In genomic region chr13:33446821-33447481, GRCh38 we compare ENCODE assay signal across 14 cellular contexts.
A peak's percentile ranks its signal among the peaks of the same experiment; 100 is the strongest.
DNase-seq lines count a peak whose midpoint lies in the region; ATAC-seq and TF ChIP-seq lines count a peak whose summit lies in the region.
"Had no signal": no experiment of that assay in that cellular context is flagged by ENCODE, and none has a peak within 500 bp of the region (broad histone marks: within the 10 kb centered on the region; RNA-seq: fewer than 3 reads in every experiment).

No MANE protein-coding gene starts in this region.

- H2AFZ ChIP-seq in mammary epithelial cell (ENCODE audit: low read depth, low read length): peak overlapping the region; percentile 37
- H2AFZ ChIP-seq: neural progenitor cell had no signal

- dilution Hi-C loops in mammary epithelial cell (cut with HindIII; ENCODE audit: low sequenced_read_pairs): no loop called here

- H3K9me3 ChIP-seq in mammary epithelial cell (replicated peaks; ENCODE audit: insufficient read depth, low read length) (no peaks in the 10 kb centered on the region), Peyer's patch (no peaks in the 10 kb centered on the region)
- H3K9me3 ChIP-seq in CD8-positive, alpha-beta T cell (ENCODE audit: low read length): no peaks in the 10 kb centered on the region

- H3K27me3 ChIP-seq in mammary epithelial cell (ENCODE audit: insufficient read depth, low read length) (no peaks in the 10 kb centered on the region), Peyer's patch (no peaks in the 10 kb centered on the region)
- no peaks in the 10 kb centered on the region for H3K27me3 ChIP-seq in CD8-positive, alpha-beta T cell (ENCODE audit: insufficient read depth, low read length)
- H3K27me3 ChIP-seq: neural progenitor cell had no signal

- POLR2A ChIA-PET in MCF 10A (lab: Yijun Ruan, JAX): interaction anchor here (0.7 kb wide), 1 partner anchor 72 kb away, joined by 3 read pairs; no protein-coding TSS in a partner anchor
- POLR2A ChIA-PET in CD8-positive, alpha-beta T cell (lab: Charles Lee): no interaction called here

- no peaks in the 10 kb centered on the region for H3K79me2 ChIP-seq in mammary epithelial cell (ENCODE audit: insufficient read depth, low read length)

- peak; percentile 20 to 95 for DNase-seq in T47D (ENCODE audit: low read depth in 1 of 2, low spot score in 1 of 2)
- DNase-seq in MCF 10A (ENCODE audit: unreplicated experiment): no peak
- DNase-seq in mammary epithelial cell: peak; percentile 62
- no peak for DNase-seq in left colon
- no peak for DNase-seq in CD8-positive, alpha-beta T cell
- DNase-seq in Peyer's patch: no peak
- DNase-seq in globus pallidus (ENCODE audit: low spot score): no peak
- DNase-seq: activated CD4-positive, alpha-beta T cell treated with anti-CD3 and anti-CD28 coated beads for 48 hours; activated T-cell treated with anti-CD3 and anti-CD28 coated beads, Interleukin-2, amount 50 U/mL, for 24 hours; erythroblast; NCI-H1092 had no signal

- H3K27me3 Mint-ChIP-seq in MCF 10A (ENCODE audit: insufficient read depth, unreplicated experiment): no peaks in the 10 kb centered on the region
- H3K27me3 Mint-ChIP-seq in CD8-positive, alpha-beta T cell (ENCODE audit: low read depth): peaks cover 2% of the 10 kb centered on the region

- no peak overlapping the region for H3K4me3 ChIP-seq in mammary epithelial cell (replicated peaks in 1 of 3; ENCODE audit: insufficient read depth in 1 of 3, low read depth in 2 of 3, low read length in 3 of 3)
- no peak overlapping the region for H3K4me3 ChIP-seq in CD8-positive, alpha-beta T cell (ENCODE audit: low read depth, low read length)
- H3K4me3 ChIP-seq in Peyer's patch: no peak overlapping the region
- H3K4me3 ChIP-seq: neural progenitor cell had no signal

- TF ChIP-seq CTCF in MCF 10A (IDR thresholded peaks at IDR 0.05; ENCODE audit: unreplicated experiment) (no peak), mammary epithelial cell (conservative IDR thresholded peaks at IDR 0.05 in 1 of 2, IDR thresholded peaks at IDR 0.05 in 1 of 2; ENCODE audit: extremely low read depth in 1 of 2, insufficient read depth in 1 of 2, low read depth in 1 of 2, low read length in 2 of 2) (no peak), Peyer's patch (IDR thresholded peaks at IDR 0.05) (no peak)
- TF ChIP-seq CTCF in CD8-positive, alpha-beta T cell (IDR thresholded peaks at IDR 0.05): no peak

- CTCF ChIA-PET in MCF 10A (lab: Yijun Ruan, JAX): no interaction called here
- CTCF ChIA-PET in mammary epithelial cell (lab: Charles Lee; ENCODE audit: low non-redundant PET): no interaction called here
- CTCF ChIA-PET in CD8-positive, alpha-beta T cell (lab: Charles Lee): no interaction called here

- H3K4me3 Mint-ChIP-seq in MCF 10A (ENCODE audit: unreplicated experiment): no peak overlapping the region
- no peak overlapping the region for H3K4me3 Mint-ChIP-seq in CD8-positive, alpha-beta T cell
- H3K4me3 Mint-ChIP-seq: activated T-cell treated with anti-CD3 and anti-CD28 coated beads, Interleukin-2, amount 50 U/mL, for 24 hours; neural progenitor cell; stimulated activated effector memory CD8-positive, alpha-beta T cell treated with anti-CD3 and anti-CD28 coated beads, Interleukin-12 subunit alpha, Interleukin-12 subunit beta, amount 100 ng/mL, for 72 hours had no signal

- H3K27ac ChIP-seq in mammary epithelial cell (ENCODE audit: insufficient read depth, low read depth, low read length) (no peak overlapping the region), Peyer's patch (no peak overlapping the region)
- no peak overlapping the region for H3K27ac ChIP-seq in CD8-positive, alpha-beta T cell (ENCODE audit: low read depth, low read length)
- H3K27ac ChIP-seq: neural progenitor cell had no signal

- H3K4me2 ChIP-seq in mammary epithelial cell (ENCODE audit: insufficient read depth, low read depth, low read length): peak overlapping the region; percentile 53
- H3K4me2 ChIP-seq: neural progenitor cell had no signal

- H3K4me1 Mint-ChIP-seq in MCF 10A (ENCODE audit: insufficient read depth, unreplicated experiment): peaks cover 5% of the 10 kb centered on the region
- H3K4me1 Mint-ChIP-seq in CD8-positive, alpha-beta T cell (ENCODE audit: low read depth): no peaks in the 10 kb centered on the region
- H3K4me1 Mint-ChIP-seq: neural progenitor cell; stimulated activated effector memory CD8-positive, alpha-beta T cell treated with anti-CD3 and anti-CD28 coated beads, Interleukin-12 subunit alpha, Interleukin-12 subunit beta, amount 100 ng/mL, for 72 hours had no signal

- ATAC-seq in left colon: peak; percentile 25
- ATAC-seq in CD8-positive, alpha-beta T cell: no peak
- no peak for ATAC-seq in GM21390 (IDR thresholded peaks at IDR 0.05; ENCODE audit: unreplicated experiment)
- ATAC-seq: stimulated activated effector memory CD8-positive, alpha-beta T cell treated with anti-CD3 and anti-CD28 coated beads, Interleukin-12 subunit alpha, Interleukin-12 subunit beta, amount 100 ng/mL, for 72 hours had no signal

- no peaks in the 10 kb centered on the region for H3K36me3 Mint-ChIP-seq in MCF 10A (ENCODE audit: insufficient read depth, unreplicated experiment)
- H3K36me3 Mint-ChIP-seq in CD8-positive, alpha-beta T cell: no peaks in the 10 kb centered on the region
- H3K36me3 Mint-ChIP-seq: neural progenitor cell; stimulated activated effector memory CD8-positive, alpha-beta T cell treated with anti-CD3 and anti-CD28 coated beads, Interleukin-12 subunit alpha, Interleukin-12 subunit beta, amount 100 ng/mL, for 72 hours had no signal

- no peaks in the 10 kb centered on the region for H3K36me3 ChIP-seq in mammary epithelial cell (ENCODE audit: insufficient read depth, low read length)
- no peaks in the 10 kb centered on the region for H3K36me3 ChIP-seq in CD8-positive, alpha-beta T cell (ENCODE audit: insufficient read depth, low read length)
- H3K36me3 ChIP-seq in Peyer's patch: no peaks in the 10 kb centered on the region
- H3K36me3 ChIP-seq: neural progenitor cell had no signal

- no TSS peak for BruUV-seq in MCF 10A (replicated peaks; lab: Mats Ljungman, UMichigan)
- no TSS peak for BruUV-seq in mammary epithelial cell (replicated peaks; lab: Mats Ljungman, UMichigan)

- H3K27ac Mint-ChIP-seq in MCF 10A (ENCODE audit: low read depth, unreplicated experiment): no peak overlapping the region
- no peak overlapping the region for H3K27ac Mint-ChIP-seq in CD8-positive, alpha-beta T cell
- H3K27ac Mint-ChIP-seq: activated T-cell treated with anti-CD3 and anti-CD28 coated beads, Interleukin-2, amount 50 U/mL, for 24 hours; neural progenitor cell; stimulated activated effector memory CD8-positive, alpha-beta T cell treated with anti-CD3 and anti-CD28 coated beads, Interleukin-12 subunit alpha, Interleukin-12 subunit beta, amount 100 ng/mL, for 72 hours had no signal

- no peak overlapping the region for H3K9ac ChIP-seq in mammary epithelial cell (ENCODE audit: insufficient read depth, low read length)
- H3K9ac ChIP-seq: neural progenitor cell had no signal

- no peaks in the 10 kb centered on the region for H3K9me3 Mint-ChIP-seq in MCF 10A (ENCODE audit: unreplicated experiment)
- no peaks in the 10 kb centered on the region for H3K9me3 Mint-ChIP-seq in CD8-positive, alpha-beta T cell
- H3K9me3 Mint-ChIP-seq: activated T-cell treated with anti-CD3 and anti-CD28 coated beads, Interleukin-2, amount 50 U/mL, for 24 hours; neural progenitor cell; stimulated activated effector memory CD8-positive, alpha-beta T cell treated with anti-CD3 and anti-CD28 coated beads, Interleukin-12 subunit alpha, Interleukin-12 subunit beta, amount 100 ng/mL, for 72 hours had no signal

- WGBS in mammary epithelial cell (ENCODE audit: low coverage, missing lambda C conversion rate): 3% methylated on average over 4 of the region's 4 CpGs

- no peaks in the 10 kb centered on the region for H4K20me1 ChIP-seq in mammary epithelial cell (ENCODE audit: insufficient read depth, low read length)

- no peak for TF ChIP-seq POLR2A in Peyer's patch (IDR thresholded peaks at IDR 0.05)

- in situ Hi-C loops in T47D (cut with HindIII; ENCODE audit: low pct_unique_long_range_greater_than_20kb, low sequenced_read_pairs) (no loop called here), mammary epithelial cell (cut with MboI; ENCODE audit: low sequenced_read_pairs in 2 of 2) (no loop called here)

- peaks cover 6% of the 10 kb centered on the region for H3K4me1 ChIP-seq in mammary epithelial cell (ENCODE audit: insufficient read depth, low read length)
- no peaks in the 10 kb centered on the region for H3K4me1 ChIP-seq in CD8-positive, alpha-beta T cell (ENCODE audit: insufficient read depth, low read length)
- H3K4me1 ChIP-seq in Peyer's patch: no peaks in the 10 kb centered on the region
- H3K4me1 ChIP-seq: neural progenitor cell had no signal

- intact Hi-C loops in MCF 10A (cut with micrococcal nuclease) (loop anchor here (10.0 kb wide), 1 partner anchor 278 kb away; no protein-coding TSS in a partner anchor), mammary epithelial cell (cut with micrococcal nuclease) (no loop called here), left colon (cut with DNase I, micrococcal nuclease) (no loop called here)
- intact Hi-C loops in CD8-positive, alpha-beta T cell (cut with DNase I, micrococcal nuclease): no loop called here

Comparison
In these comparisons a context has a peak if more than half of its experiments do, and no peak if none do; other contexts are left out.
1. DNase-seq: peak in T47D (2 of 2) and mammary epithelial cell (single experiment); none in MCF 10A (single experiment), left colon (0 of 2), CD8-positive, alpha-beta T cell (0 of 7), Peyer's patch (0 of 3) and globus pallidus (single experiment).